In genomic region chr20:41308726-41309413, GRCh38 we compare ENCODE assay signal across 13 cellular contexts. TPM values are rescaled to one million over a fixed set of nuclear protein-coding genes. Genes with fewer than 3 reads are reported as not detected.
DNase-seq lines count a peak whose midpoint lies in the region; ATAC-seq, FAIRE-seq and TF ChIP-seq lines count a peak whose summit lies in the region.
"Had no signal": no experiment of that assay in that cellular context is flagged by ENCODE, and none has a peak within 500 bp of the region (broad histone marks: within the 10 kb centered on the region; RNA-seq: fewer than 3 reads in every experiment).

No MANE protein-coding gene starts in this region.

- no peak for TF ChIP-seq RAD21 in K562 (CRISPR knock-in tag; conservative IDR thresholded peaks at IDR 0.05 in 1 of 2, IDR thresholded peaks at IDR 0.05 in 1 of 2)

- H3K4me1 ChIP-seq in K562 (replicated peaks in 1 of 2; ENCODE audit: control insufficient read depth in 2 of 2, insufficient read depth in 2 of 2, low read length in 2 of 2) (peaks cover 7 to 27% of the 10 kb centered on the region in 2 experiments), right cardiac atrium (ENCODE audit: control insufficient read depth, insufficient read depth, low read length) (peaks cover 19% of the 10 kb centered on the region), stomach (peaks cover 0 to 46% (median 25%) of the 10 kb centered on the region in 4 donors)

- H3K36me3 ChIP-seq in K562 (ENCODE audit: control insufficient read depth, insufficient read depth, low read length) (peaks cover 5% of the 10 kb centered on the region; the same call in 1 of the 3 replicates), stomach (peaks cover 0 to 8% (median 2%) of the 10 kb centered on the region in 4 donors)

- peak overlapping the region; percentile 53 for H3K4me2 ChIP-seq in K562 (ENCODE audit: insufficient read depth, low read length)

- H4K20me1 ChIP-seq in K562 (replicated peaks; ENCODE audit: control insufficient read depth, insufficient read depth, low read length): no peaks in the 10 kb centered on the region

- ATAC-seq in K562 (peak; percentile 79), right cardiac atrium (peak; percentile 57 to 63), GM21367 (IDR thresholded peaks at IDR 0.05; ENCODE audit: unreplicated experiment) (no peak)
- ATAC-seq: GM12878 had no signal

- H3K27ac ChIP-seq in K562 (ENCODE audit: extremely low read depth, low read depth, low read length): peak overlapping the region; percentile 59; the same call in 2 of the 3 replicates
- H3K27ac ChIP-seq in right cardiac atrium (ENCODE audit: low read length): peak overlapping the region; percentile 84
- peak overlapping the region in 4 of 5 donors; percentile 36 to 70 (median 48) for H3K27ac ChIP-seq in stomach

- TF ChIP-seq EP300 in K562 (IDR thresholded peaks at IDR 0.05; ENCODE audit: low read length): peak; percentile 50; the same call in 1 of the 2 replicates
- TF ChIP-seq EP300 in stomach (IDR thresholded peaks at IDR 0.05): no peak

- H2AFZ ChIP-seq in K562 (ENCODE audit: low read depth, low read length): peak overlapping the region; percentile 58

- CTCF ChIA-PET in K562 (lab: Yijun Ruan, JAX; ENCODE audit: low intra/inter-chr PET ratio): no interaction called here

- in situ Hi-C loops in K562 (cut with MboI): no loop called here

- POLR2A ChIA-PET in K562 (lab: Yijun Ruan, JAX): interaction anchor here (0.6 kb wide), 1 partner anchor 41 kb away, joined by 3 read pairs; no protein-coding TSS in a partner anchor

- H3K27me3 ChIP-seq in K562 (ENCODE audit: control insufficient read depth in 2 of 2, insufficient read depth in 2 of 2, low read length in 2 of 2) (no peaks in the 10 kb centered on the region), right cardiac atrium (ENCODE audit: control insufficient read depth, insufficient read depth) (no peaks in the 10 kb centered on the region), stomach (no peaks in the 10 kb centered on the region)

- no peaks in the 10 kb centered on the region for H3K9me1 ChIP-seq in K562 (ENCODE audit: control insufficient read depth, insufficient read depth, low read length)

- DNase-seq in HS-5 (ENCODE audit: low read depth): peak; percentile 44
- DNase-seq in K562 (ENCODE audit: extremely low read depth in 1 of 4, low spot score in 3 of 4): peak; percentile 42 to 59 (median 54)
- DNase-seq in right cardiac atrium: no peak
- no peak for DNase-seq in stomach
- DNase-seq in ecto neural progenitor cell (ENCODE audit: low spot score): no peak
- DNase-seq in dermis blood vessel endothelial cell: no peak
- no peak for DNase-seq in DMS79 (lab: John Stamatoyannopoulos, UW)
- DNase-seq: activated CD8-positive, alpha-beta memory T cell treated with anti-CD3 and anti-CD28 coated beads, Interleukin-2, amount 50 U/mL, for 48 hours; COR-L47; NCI-H345 had no signal

- H3K79me2 ChIP-seq in K562 (ENCODE audit: control insufficient read depth, insufficient read depth, low read length): peaks cover 28% of the 10 kb centered on the region; the same call in 2 of the 3 replicates

- peak; percentile 84 for FAIRE-seq in K562 (lab: Jason Lieb, UNC)
- FAIRE-seq: GM12878 had no signal

- no TSS peak for BruUV-seq in K562 (replicated peaks; lab: Mats Ljungman, UMichigan)

- no peaks in the 10 kb centered on the region for H3K9me3 ChIP-seq in K562 (replicated peaks; ENCODE audit: control insufficient read depth, insufficient read depth, low read depth, low read length)
- H3K9me3 ChIP-seq in right cardiac atrium (ENCODE audit: control insufficient read depth, low read length): no peaks in the 10 kb centered on the region
- H3K9me3 ChIP-seq in stomach: no peaks in the 10 kb centered on the region

- H3K4me3 ChIP-seq in K562 (no peak overlapping the region), right cardiac atrium (ENCODE audit: low read length) (no peak overlapping the region), stomach (no peak overlapping the region)
- H3K4me3 ChIP-seq: GM12878 had no signal

- intact Hi-C loops in K562 (cut with micrococcal nuclease) (no loop called here), right cardiac atrium (cut with DNase I) (loop anchor here in 1 of 4 donors (10.0 kb wide), 1 partner anchor 54 kb away; no protein-coding TSS in a partner anchor), stomach (cut with DNase I; ENCODE audit: low total_unique reads) (no loop called here)

- WGBS in K562 (ENCODE audit: insufficient coverage, low coverage, missing lambda C conversion rate): 18% methylated on average over 3 of the region's 3 CpGs
- WGBS in right cardiac atrium: 29% methylated on average over 3 of the region's 3 CpGs
- 21 to 43% (median 25%) methylated on average over 3 of the region's 3 CpGs for WGBS in stomach, 5 donors

- peak overlapping the region in 1 of 2 experiments; percentile 53; a peak in 2 of 4 replicates for H3K9ac ChIP-seq in K562 (ENCODE audit: insufficient read depth in 1 of 2, low read depth in 2 of 2, low read length in 2 of 2)

- no peak for TF ChIP-seq CTCF in K562 (IDR thresholded peaks at IDR 0.05 in 2 of 3, conservative IDR thresholded peaks at IDR 0.05 in 1 of 3; ENCODE audit: insufficient read depth in 2 of 3, low read depth in 1 of 3, low read length in 3 of 3)
- no peak for TF ChIP-seq CTCF in stomach (IDR thresholded peaks at IDR 0.05)

- TF ChIP-seq POLR2A in K562 (conservative IDR thresholded peaks at IDR 0.05) (no peak), stomach (IDR thresholded peaks at IDR 0.05) (no peak)

RNA-seq across cellular contexts. Expression of gene ZHX3, which starts 8.7 kb away (rescaled TPM):
- 11.4 and 16.1 TPM in 2 replicates for total RNA-seq in K562 (2011; cell fraction: chromatin; rRNA removed; ENCODE audit: low replicate concordance)
- total RNA-seq in K562 (2011; cell fraction: nucleolus; rRNA removed): 5.2 and 6.6 TPM in 2 replicates
- total RNA-seq in K562 (2011; cell fraction: nucleoplasm; rRNA removed): 9.6 and 10.9 TPM in 2 replicates
- 3.7 and 6.0 TPM in 2 replicates for total RNA-seq in K562 (2014; rRNA removed)
- total RNA-seq in K562 (2014; rRNA removed; fragmentation: Illumina TruSeq; extraction: Trizol): 6.9 and 7.1 TPM in 2 replicates
- total RNA-seq in K562 (2015; rRNA removed; fragmentation: Illumina TruSeq; extraction: Trizol): 5.5 and 6.1 TPM in 2 replicates
- total RNA-seq in K562 (2021): 14.6 and 14.8 TPM in 2 replicates
- polyA plus RNA-seq in K562 (2011; rRNA removed): 4.9 and 5.7 TPM in 2 replicates
- polyA plus RNA-seq in K562 (2011; cell fraction: cytosol; rRNA removed): 4.1 and 4.4 TPM in 2 replicates
- polyA plus RNA-seq in K562 (2011; cell fraction: nucleus; rRNA removed): 5.9 and 6.0 TPM in 2 replicates
- 4.7 and 4.8 TPM in 2 replicates for polyA plus RNA-seq in K562 (2012)
- 7.4 and 7.9 TPM in 2 replicates for polyA plus RNA-seq in K562 (2014; fragmentation: Illumina TruSeq; extraction: Trizol)
- 1 to 10 TPM in 1 of 2 experiments, under 1 TPM in 1; 0.80 to 1.4 TPM for polyA plus RNA-seq in K562 (2014; fragmentation: Nextera tagmentation; extraction: Ambion mirVana)
- polyA plus RNA-seq in K562 (2014; rRNA removed): 3.5 and 4.6 TPM in 2 replicates
- 9.0 and 10.6 TPM in 2 replicates for polyA minus RNA-seq in K562 (2011; rRNA and poly(A)+ RNA removed)
- polyA minus RNA-seq in K562 (2011; cell fraction: cytosol; rRNA and poly(A)+ RNA removed): 4.0 and 5.6 TPM in 2 replicates
- polyA minus RNA-seq in K562 (2011; cell fraction: nucleus; rRNA and poly(A)+ RNA removed): 4.0 and 6.7 TPM in 2 replicates
- total RNA-seq in right cardiac atrium: 10 to 100 TPM; 32.5 to 39.7 (median 35.6) TPM
- 11.6 TPM for polyA plus RNA-seq in right cardiac atrium
- total RNA-seq in stomach: 10 to 100 TPM; 15.1 to 59.3 (median 31.5) TPM
- polyA plus RNA-seq in stomach: 1 to 10 TPM; 6.6 to 8.6 (median 7.7) TPM
- 10.6 and 12.1 TPM in 2 replicates for total RNA-seq in dermis blood vessel endothelial cell

RNA-seq across cellular contexts. Expression of gene LPIN3, which starts 31.8 kb away (rescaled TPM):
- total RNA-seq in K562 (2011; cell fraction: chromatin; rRNA removed; ENCODE audit: low replicate concordance): 32.2 and 89.1 TPM in 2 replicates
- total RNA-seq in K562 (2011; cell fraction: nucleolus; rRNA removed): 46.2 and 48.0 TPM in 2 replicates
- 28.4 and 33.2 TPM in 2 replicates for total RNA-seq in K562 (2011; cell fraction: nucleoplasm; rRNA removed)
- total RNA-seq in K562 (2014; rRNA removed): 6.0 and 8.8 TPM in 2 replicates
- total RNA-seq in K562 (2014; rRNA removed; fragmentation: Illumina TruSeq; extraction: Trizol): 2.3 and 2.4 TPM in 2 replicates
- 4.6 and 5.9 TPM in 2 replicates for total RNA-seq in K562 (2015; rRNA removed; fragmentation: Illumina TruSeq; extraction: Trizol)
- 6.9 and 7.9 TPM in 2 replicates for total RNA-seq in K562 (2021)
- polyA plus RNA-seq in K562 (2011; rRNA removed): 5.8 and 11.5 TPM in 2 replicates
- polyA plus RNA-seq in K562 (2011; cell fraction: cytosol; rRNA removed): 3.8 and 4.3 TPM in 2 replicates
- 83.5 and 84.6 TPM in 2 replicates for polyA plus RNA-seq in K562 (2011; cell fraction: nucleus; rRNA removed)
- polyA plus RNA-seq in K562 (2012): 6.9 and 15.9 TPM in 2 replicates
- polyA plus RNA-seq in K562 (2014; fragmentation: Illumina TruSeq; extraction: Trizol): 7.9 and 9.1 TPM in 2 replicates
- polyA plus RNA-seq in K562 (2014; fragmentation: Nextera tagmentation; extraction: Ambion mirVana): 1 to 10 TPM; 2.2 to 5.0 TPM
- 10.4 and 12.0 TPM in 2 replicates for polyA plus RNA-seq in K562 (2014; rRNA removed)
- polyA minus RNA-seq in K562 (2011; rRNA and poly(A)+ RNA removed): 1.7 and 3.8 TPM in 2 replicates
- 1.1 and 4.9 TPM in 2 replicates for polyA minus RNA-seq in K562 (2011; cell fraction: cytosol; rRNA and poly(A)+ RNA removed)
- 11.7 and 13.7 TPM in 2 replicates for polyA minus RNA-seq in K562 (2011; cell fraction: nucleus; rRNA and poly(A)+ RNA removed)
- total RNA-seq in right cardiac atrium: 10 to 100 TPM in 3 of 4 donors, 1 to 10 TPM in 1; 9.3 to 14.8 (median 13.2) TPM
- 18.2 TPM for polyA plus RNA-seq in right cardiac atrium
- 100 to 1,000 TPM in 2 of 5 donors, 10 to 100 TPM in 2, 1 to 10 TPM in 1; 8.6 to 289 (median 44.6) TPM for total RNA-seq in stomach
- polyA plus RNA-seq in stomach: 10 to 100 TPM in 1 of 3 donors, 1 to 10 TPM in 2; 5.7 to 28.8 (median 9.2) TPM
- total RNA-seq in dermis blood vessel endothelial cell: 1.0 and 1.5 TPM in 2 replicates
- polyA plus RNA-seq: IgD-negative memory B cell had no signal

RNA-seq across cellular contexts. Expression of gene EMILIN3, which starts 57.7 kb away (rescaled TPM):
- not detected in 2 replicates for total RNA-seq in K562 (2011; cell fraction: chromatin; rRNA removed; ENCODE audit: low replicate concordance)
- not detected in 2 replicates for total RNA-seq in K562 (2011; cell fraction: nucleolus; rRNA removed)
- total RNA-seq in K562 (2011; cell fraction: nucleoplasm; rRNA removed): not detected in 2 replicates
- total RNA-seq in K562 (2014; rRNA removed): not detected in 2 replicates
- total RNA-seq in K562 (2014; rRNA removed; fragmentation: Illumina TruSeq; extraction: Trizol): not detected in 2 replicates
- not detected in 2 replicates for total RNA-seq in K562 (2015; rRNA removed; fragmentation: Illumina TruSeq; extraction: Trizol)
- total RNA-seq in K562 (2021): not detected in 2 replicates
- polyA plus RNA-seq in K562 (2011; rRNA removed): not detected in 2 replicates
- polyA plus RNA-seq in K562 (2011; cell fraction: cytosol; rRNA removed): not detected in 2 replicates
- not detected in 2 replicates for polyA plus RNA-seq in K562 (2011; cell fraction: nucleus; rRNA removed)
- 0.03 and 0.14 TPM in 2 replicates for polyA plus RNA-seq in K562 (2012)
- polyA plus RNA-seq in K562 (2014; fragmentation: Illumina TruSeq; extraction: Trizol): not detected in 2 replicates
- under 1 TPM in 1 of 2 experiments, not detected in 1; 0.07 TPM for polyA plus RNA-seq in K562 (2014; fragmentation: Nextera tagmentation; extraction: Ambion mirVana)
- polyA plus RNA-seq in K562 (2014; rRNA removed): 0.01 TPM in 1 of 2 replicates, not detected in the other
- polyA minus RNA-seq in K562 (2011; rRNA and poly(A)+ RNA removed): not detected in 2 replicates
- polyA minus RNA-seq in K562 (2011; cell fraction: cytosol; rRNA and poly(A)+ RNA removed): not detected in 2 replicates
- polyA minus RNA-seq in K562 (2011; cell fraction: nucleus; rRNA and poly(A)+ RNA removed): not detected in 2 replicates
- total RNA-seq in right cardiac atrium: 1 to 10 TPM; 2.1 to 7.4 (median 5.5) TPM
- polyA plus RNA-seq in right cardiac atrium: 4.3 TPM
- total RNA-seq in stomach: 1 to 10 TPM; 1.4 to 4.0 (median 2.9) TPM
- polyA plus RNA-seq in stomach: under 1 TPM in 2 of 3 donors, not detected in 1; 0.37 to 0.90 TPM
- total RNA-seq in dermis blood vessel endothelial cell: under 0.01 and 0.09 TPM in 2 replicates
- total RNA-seq: GM12878 had no signal
- polyA plus RNA-seq: GM12878, IgD-negative memory B cell had no signal

Comparison
In these comparisons a context has a peak if more than half of its experiments do, and no peak if none do; other contexts are left out.
1. DNase-seq: peak in HS-5 (single experiment) and K562 (4 of 4); none in right cardiac atrium (0 of 3), stomach (single experiment), ecto neural progenitor cell (single experiment), dermis blood vessel endothelial cell (single experiment) and DMS79 (single experiment).
2. Peak in every context shown above with its lines, with median percentiles within 50 percentile points of each other: H3K27ac ChIP-seq.